Comparison of ENCODE assay signal across 26 cellular contexts in the genomic region with DNA sequence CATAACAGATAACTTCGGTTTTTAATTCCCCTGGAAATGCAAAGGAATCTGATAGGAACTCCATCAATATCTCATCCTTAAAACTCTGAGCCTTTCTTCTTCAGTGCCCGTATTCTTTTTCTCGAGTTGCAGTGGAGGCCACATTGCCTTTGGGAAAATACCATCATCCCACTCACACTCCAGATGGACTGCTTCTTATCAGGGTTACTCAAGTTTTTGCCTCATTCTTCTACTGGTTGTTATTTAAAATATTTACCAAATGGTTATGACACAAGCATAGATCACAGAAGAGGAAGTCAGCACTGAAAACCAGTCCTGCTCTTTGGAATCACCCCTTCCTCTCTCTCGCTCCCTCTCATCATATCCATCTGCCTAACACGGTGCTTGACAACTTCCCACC.
A peak's percentile ranks its signal among the peaks of the same experiment; 100 is the strongest.
DNase-seq lines count a peak whose midpoint lies in the region; ATAC-seq and TF ChIP-seq lines count a peak whose summit lies in the region.
"Had no signal": no experiment of that assay in that cellular context is flagged by ENCODE, and none has a peak within 500 bp of the region (broad histone marks: within the 10 kb centered on the region; RNA-seq: fewer than 3 reads in every experiment).

No MANE protein-coding gene starts in this region.

- no peak overlapping the region for H3K27ac Mint-ChIP-seq in CD8-positive, alpha-beta memory T cell
- H3K27ac Mint-ChIP-seq in natural killer cell treated with Interleukin-12 subunit alpha and Interleukin-12 subunit beta and Interleukin-15 and Interleukin-18, amount 100 ng/mL, for 72 hours = no peak overlapping the region
- H3K27ac Mint-ChIP-seq: CD4-positive, alpha-beta T cell; GM23338 had no signal

- TF ChIP-seq CTCF in IMR-90 (conservative IDR thresholded peaks at IDR 0.05; ENCODE audit: low read depth, low read length) = no peak
- no peak for TF ChIP-seq CTCF in fibroblast of lung (conservative IDR thresholded peaks at IDR 0.05 in 1 of 2, IDR thresholded peaks at IDR 0.05 in 1 of 2; ENCODE audit: low read depth in 1 of 2, low read length in 2 of 2)
- TF ChIP-seq CTCF in sigmoid colon (IDR thresholded peaks at IDR 0.05) = no peak

- H2AFZ ChIP-seq in IMR-90 (replicated peaks; ENCODE audit: low read length, poor library complexity) (no peak overlapping the region), fibroblast of lung (ENCODE audit: low read length) (no peak overlapping the region), mesenchymal stem cell (ENCODE audit: low read depth, low read length) (no peak overlapping the region)
- H2AFZ ChIP-seq: GM23338 had no signal

- no peak overlapping the region for H3K18ac ChIP-seq in IMR-90 (ENCODE audit: low read depth, low read length)
- H3K18ac ChIP-seq in mesenchymal stem cell (ENCODE audit: low read depth in 1 of 2, low read length in 2 of 2) = peak overlapping the region in 1 of 2 experiments; percentile 48

- H4K20me1 ChIP-seq in IMR-90 (ENCODE audit: insufficient read depth, low read length) = no peaks in the 10 kb centered on the region
- H4K20me1 ChIP-seq in fibroblast of lung (ENCODE audit: control insufficient read depth, extremely low read depth, insufficient read depth, low read length) = no peaks in the 10 kb centered on the region
- H4K20me1 ChIP-seq: BLaER1 treated with 17β-estradiol and CSF1 and Interleukin-3, amounts not matched to agents 10 nM and 100 nM had no signal

- H2BK5ac ChIP-seq in IMR-90 (ENCODE audit: low read depth, low read length, poor library complexity, severe bottlenecking) (no peak overlapping the region), mesenchymal stem cell (ENCODE audit: low read depth, low read length, poor library complexity, severe bottlenecking) (no peak overlapping the region)

- POLR2A ChIA-PET in IMR-90 (lab: Charles Lee; ENCODE audit: unreplicated experiment) = no interaction called here
- POLR2A ChIA-PET in CD8-positive, alpha-beta memory T cell (lab: Charles Lee) = no interaction called here

- peak; percentile 88 for ATAC-seq in IMR-90 (ENCODE audit: low read depth)
- no peak for ATAC-seq in natural killer cell treated with Interleukin-12 subunit alpha and Interleukin-12 subunit beta and Interleukin-15 and Interleukin-18, amount 100 ng/mL, for 72 hours
- ATAC-seq: GM23338, Panc1 had no signal

- peaks cover 7 to 34% (median 12%) of the 10 kb centered on the region in 5 donors for H3K9me3 Mint-ChIP-seq in CD8-positive, alpha-beta memory T cell
- peaks cover 19% of the 10 kb centered on the region for H3K9me3 Mint-ChIP-seq in natural killer cell treated with Interleukin-12 subunit alpha and Interleukin-12 subunit beta and Interleukin-15 and Interleukin-18, amount 100 ng/mL, for 72 hours

- H3K4me2 ChIP-seq in IMR-90 (ENCODE audit: low read depth, low read length) = no peak overlapping the region
- no peak overlapping the region for H3K4me2 ChIP-seq in fibroblast of lung (ENCODE audit: extremely low read depth, insufficient read depth, low read length)
- no peak overlapping the region for H3K4me2 ChIP-seq in mesenchymal stem cell (ENCODE audit: low read length, poor library complexity, severe bottlenecking)
- H3K4me2 ChIP-seq: BLaER1 treated with 17β-estradiol and CSF1 and Interleukin-3, amounts not matched to agents 10 nM and 100 nM; GM23338 had no signal

- no CpG with 5 or more reads among the region's 5 CpGs for WGBS in IMR-90 (ENCODE audit: extremely low coverage in 2 of 2, insufficient read length in 1 of 2), 2 experiments
- WGBS in mesenchymal stem cell = 84% methylated on average over 5 of the region's 5 CpGs
- WGBS in sigmoid colon, 2 donors = 75 to 79% methylated on average over 5 of the region's 5 CpGs

- H2BK15ac ChIP-seq in IMR-90 (ENCODE audit: low read depth, low read length) (no peak overlapping the region; the same call in 2 of the 3 replicates), mesenchymal stem cell (ENCODE audit: low read depth, poor library complexity, severe bottlenecking) (no peak overlapping the region)

- no peak overlapping the region for H3K9ac ChIP-seq in IMR-90 (ENCODE audit: low read depth, low read length)
- no peak overlapping the region for H3K9ac ChIP-seq in fibroblast of lung (ENCODE audit: insufficient read depth, low read length)
- no peak overlapping the region for H3K9ac ChIP-seq in mesenchymal stem cell (ENCODE audit: low read length)
- H3K9ac ChIP-seq: BLaER1 treated with 17β-estradiol and CSF1 and Interleukin-3, amounts not matched to agents 10 nM and 100 nM had no signal

- no peak overlapping the region for H2BK12ac ChIP-seq in mesenchymal stem cell (ENCODE audit: low read length in 2 of 2)

- H3K4ac ChIP-seq in IMR-90 (ENCODE audit: low read depth, low read length) (no peak overlapping the region), mesenchymal stem cell (ENCODE audit: low read depth in 1 of 2, low read length in 2 of 2) (no peak overlapping the region)

- H2BK120ac ChIP-seq in IMR-90 (ENCODE audit: low read depth, low read length) (no peak overlapping the region), mesenchymal stem cell (ENCODE audit: low read depth, low read length) (no peak overlapping the region)

- TF ChIP-seq RAD21 in IMR-90 (IDR thresholded peaks at IDR 0.05; ENCODE audit: low read length) = no peak

- dilution Hi-C loops in IMR-90 (cut with HindIII; ENCODE audit: low sequenced_read_pairs, unreplicated experiment) = no loop called here

- no peaks in the 10 kb centered on the region for H3K79me2 ChIP-seq in fibroblast of lung (ENCODE audit: control insufficient read depth, insufficient read depth, low read length)

- intact Hi-C loops in IMR-90 (cut with micrococcal nuclease) = no loop called here
- intact Hi-C loops in sigmoid colon (cut with DNase I) = no loop called here

- CTCF ChIA-PET in IMR-90 (lab: Yijun Ruan, JAX) = no interaction called here
- CTCF ChIA-PET in CD8-positive, alpha-beta memory T cell (lab: Charles Lee) = no interaction called here

- no peak for TF ChIP-seq EP300 in sigmoid colon (IDR thresholded peaks at IDR 0.05)

- H4K8ac ChIP-seq in IMR-90 (ENCODE audit: low read depth in 2 of 2, low read length in 2 of 2) (no peak overlapping the region), mesenchymal stem cell (ENCODE audit: low read length) (no peak overlapping the region)

- no peak overlapping the region for H2AK9ac ChIP-seq in IMR-90 (replicated peaks; ENCODE audit: low read depth, low read length, poor library complexity)

- no peak overlapping the region for H3K4me3 Mint-ChIP-seq in CD8-positive, alpha-beta memory T cell
- H3K4me3 Mint-ChIP-seq in natural killer cell treated with Interleukin-12 subunit alpha and Interleukin-12 subunit beta and Interleukin-15 and Interleukin-18, amount 100 ng/mL, for 72 hours = no peak overlapping the region
- H3K4me3 Mint-ChIP-seq: CD4-positive, alpha-beta T cell; GM23338 had no signal

- H3K4me1 Mint-ChIP-seq in CD8-positive, alpha-beta memory T cell = no peaks in the 10 kb centered on the region
- no peaks in the 10 kb centered on the region for H3K4me1 Mint-ChIP-seq in natural killer cell treated with Interleukin-12 subunit alpha and Interleukin-12 subunit beta and Interleukin-15 and Interleukin-18, amount 100 ng/mL, for 72 hours (ENCODE audit: low read depth in 2 of 2)
- H3K4me1 Mint-ChIP-seq: GM23338 had no signal

- no peaks in the 10 kb centered on the region for H3K36me3 Mint-ChIP-seq in CD8-positive, alpha-beta memory T cell
- peaks cover 14% of the 10 kb centered on the region for H3K36me3 Mint-ChIP-seq in natural killer cell treated with Interleukin-12 subunit alpha and Interleukin-12 subunit beta and Interleukin-15 and Interleukin-18, amount 100 ng/mL, for 72 hours

- H3K79me1 ChIP-seq in IMR-90 (ENCODE audit: low read depth in 1 of 2, low read length in 2 of 2) (no peaks in the 10 kb centered on the region), mesenchymal stem cell (replicated peaks; ENCODE audit: low read length, poor library complexity, severe bottlenecking) (no peaks in the 10 kb centered on the region)

- no peaks in the 10 kb centered on the region for H3K4me1 ChIP-seq in IMR-90 (ENCODE audit: control insufficient read depth, insufficient read depth, low read length)
- H3K4me1 ChIP-seq in fibroblast of lung (ENCODE audit: control insufficient read depth, extremely low read depth, insufficient read depth, low read length) = no peaks in the 10 kb centered on the region
- H3K4me1 ChIP-seq in mesenchymal stem cell (ENCODE audit: control insufficient read depth, insufficient read depth, low read depth, low read length) = no peaks in the 10 kb centered on the region
- no peaks in the 10 kb centered on the region for H3K4me1 ChIP-seq in sigmoid colon
- H3K4me1 ChIP-seq in CD8-positive, alpha-beta memory T cell (ENCODE audit: insufficient read depth, low read length) = no peaks in the 10 kb centered on the region
- H3K4me1 ChIP-seq: HAP-1 had no signal

- H2AK5ac ChIP-seq in IMR-90 (ENCODE audit: low read depth, low read length) = no peak overlapping the region
- no peak overlapping the region for H2AK5ac ChIP-seq in mesenchymal stem cell (ENCODE audit: low read length, severe bottlenecking)

- no TSS peak for BruUV-seq in IMR-90 (replicated peaks; lab: Mats Ljungman, UMichigan)

- TF ChIP-seq POLR2A in IMR-90 (IDR thresholded peaks at IDR 0.05; ENCODE audit: low read depth, low read length) = no peak
- TF ChIP-seq POLR2A in sigmoid colon (IDR thresholded peaks at IDR 0.05) = no peak

- no peak overlapping the region for H3K23ac ChIP-seq in IMR-90 (ENCODE audit: low read depth, low read length)
- H3K23ac ChIP-seq in mesenchymal stem cell (ENCODE audit: low read length in 2 of 2) = no peak overlapping the region

- H2BK20ac ChIP-seq in IMR-90 (ENCODE audit: low read depth, low read length) = no peak overlapping the region

- H3K36me3 ChIP-seq in IMR-90 (ENCODE audit: control insufficient read depth, insufficient read depth, low read length) (no peaks in the 10 kb centered on the region), fibroblast of lung (ENCODE audit: control insufficient read depth, insufficient read depth, low read length) (no peaks in the 10 kb centered on the region), mesenchymal stem cell (ENCODE audit: control insufficient read depth in 1 of 2, insufficient read depth in 2 of 2, low read depth in 1 of 2, low read length in 2 of 2) (no peaks in the 10 kb centered on the region), sigmoid colon (no peaks in the 10 kb centered on the region)
- H3K36me3 ChIP-seq in CD8-positive, alpha-beta memory T cell (ENCODE audit: insufficient read depth, low read length) = no peaks in the 10 kb centered on the region
- H3K36me3 ChIP-seq: BLaER1 treated with 17β-estradiol and CSF1 and Interleukin-3, amounts not matched to agents 10 nM and 100 nM; HAP-1; MG63 had no signal

- DNase-seq in IMR-90 (peak; percentile 46), amniotic epithelial cell (ENCODE audit: low read depth) (peak; percentile 86), fibroblast of lung (ENCODE audit: low read depth in 2 of 2) (peak; percentile 29 to 44), mesenchymal stem cell (peak; percentile 8), sigmoid colon (no peak), DMS79 treated with DMSO at 0.1 percent for 48 hours (lab: John Stamatoyannopoulos, UW) (no peak)
- DNase-seq in CD8-positive, alpha-beta memory T cell = no peak
- DNase-seq in natural killer cell treated with Interleukin-12 subunit alpha and Interleukin-12 subunit beta and Interleukin-15 and Interleukin-18, amount 100 ng/mL, for 72 hours (ENCODE audit: low spot score) = no peak
- DNase-seq: CD4-positive, alpha-beta T cell; COR-L47; EL; KBM-7; MG63; NCI-H1105 treated with DMSO at 0.1 percent for 48 hours; NCI-H146; NCI-H1930; NCI-H2107; NCI-H446; NCI-H524 treated with DMSO at 0.1 percent for 48 hours; NCI-H774; SIG-M5 had no signal

- H3K4me3 ChIP-seq in IMR-90 (ENCODE audit: insufficient read depth, low read depth, low read length) (no peak overlapping the region), fibroblast of lung (replicated peaks in 1 of 4; ENCODE audit: control extremely low read depth in 1 of 4, insufficient read depth in 1 of 4, low read depth in 3 of 4, low read length in 4 of 4) (no peak overlapping the region), mesenchymal stem cell (ENCODE audit: insufficient read depth in 1 of 2, low read depth in 1 of 2, low read length in 2 of 2) (no peak overlapping the region), sigmoid colon (no peak overlapping the region)
- no peak overlapping the region for H3K4me3 ChIP-seq in CD8-positive, alpha-beta memory T cell (ENCODE audit: low read length)
- H3K4me3 ChIP-seq: BLaER1 treated with 17β-estradiol and CSF1 and Interleukin-3, amounts not matched to agents 10 nM and 100 nM; GM23338; HAP-1; MG63; SK-N-MC had no signal

- H3K9me3 ChIP-seq in IMR-90 (ENCODE audit: control insufficient read depth, insufficient read depth, low read length) = no peaks in the 10 kb centered on the region
- H3K9me3 ChIP-seq in fibroblast of lung (ENCODE audit: control insufficient read depth, insufficient read depth, low read depth, low read length) = no peaks in the 10 kb centered on the region
- H3K9me3 ChIP-seq in mesenchymal stem cell (ENCODE audit: control insufficient read depth, low read length) = peaks cover 6% of the 10 kb centered on the region
- no peaks in the 10 kb centered on the region for H3K9me3 ChIP-seq in sigmoid colon
- H3K9me3 ChIP-seq in CD8-positive, alpha-beta memory T cell (ENCODE audit: low read length) = no peaks in the 10 kb centered on the region
- H3K9me3 ChIP-seq: HAP-1, MG63 had no signal

- H3K9me1 ChIP-seq in IMR-90 (ENCODE audit: insufficient read depth, low read length) = no peaks in the 10 kb centered on the region

- H3K27ac ChIP-seq in IMR-90 (ENCODE audit: insufficient read depth, low read length) (no peak overlapping the region), fibroblast of lung (ENCODE audit: insufficient read depth, low read length) (no peak overlapping the region), mesenchymal stem cell (ENCODE audit: low read length, poor library complexity, severe bottlenecking) (no peak overlapping the region), sigmoid colon (no peak overlapping the region)
- H3K27ac ChIP-seq in CD8-positive, alpha-beta memory T cell (ENCODE audit: low read depth, low read length) = no peak overlapping the region
- H3K27ac ChIP-seq: BLaER1 treated with 17β-estradiol and CSF1 and Interleukin-3, amounts not matched to agents 10 nM and 100 nM; SK-N-MC had no signal

- H3K27me3 ChIP-seq in IMR-90 (ENCODE audit: control insufficient read depth, insufficient read depth, low read length) (no peaks in the 10 kb centered on the region), fibroblast of lung (ENCODE audit: control insufficient read depth, insufficient read depth, low read length) (no peaks in the 10 kb centered on the region), mesenchymal stem cell (ENCODE audit: control insufficient read depth in 1 of 2, insufficient read depth in 1 of 2, low read length in 2 of 2) (no peaks in the 10 kb centered on the region), sigmoid colon (no peaks in the 10 kb centered on the region)
- no peaks in the 10 kb centered on the region for H3K27me3 ChIP-seq in CD8-positive, alpha-beta memory T cell (ENCODE audit: insufficient read depth, low read length, poor library complexity, severe bottlenecking)
- H3K27me3 ChIP-seq: BLaER1 treated with 17β-estradiol and CSF1 and Interleukin-3, amounts not matched to agents 10 nM and 100 nM; MG63 had no signal

- no peaks in the 10 kb centered on the region for H3K27me3 Mint-ChIP-seq in CD8-positive, alpha-beta memory T cell
- no peaks in the 10 kb centered on the region for H3K27me3 Mint-ChIP-seq in natural killer cell treated with Interleukin-12 subunit alpha and Interleukin-12 subunit beta and Interleukin-15 and Interleukin-18, amount 100 ng/mL, for 72 hours
- H3K27me3 Mint-ChIP-seq: CD4-positive, alpha-beta T cell had no signal

- H4K91ac ChIP-seq in IMR-90 (ENCODE audit: insufficient read depth, low read depth, low read length) (no peak overlapping the region), mesenchymal stem cell (ENCODE audit: low read length) (no peak overlapping the region)

- no peak overlapping the region for H4K5ac ChIP-seq in IMR-90 (ENCODE audit: low read depth, low read length)

- H3K14ac ChIP-seq in IMR-90 (replicated peaks; ENCODE audit: low read depth, low read length) (no peak overlapping the region), mesenchymal stem cell (ENCODE audit: low read length in 2 of 2) (no peak overlapping the region)

- in situ Hi-C loops in IMR-90 (cut with MboI; ENCODE audit: low sequenced_read_pairs) = no loop called here

- H3K56ac ChIP-seq in IMR-90 (ENCODE audit: extremely low read depth, insufficient read depth, low read length) = no peak overlapping the region

Comparison
In these comparisons a context has a peak if more than half of its experiments do, and no peak if none do; other contexts are left out.
1. DNase-seq: peak in IMR-90 (single experiment), amniotic epithelial cell (single experiment), fibroblast of lung (2 of 2) and mesenchymal stem cell (single experiment); none in sigmoid colon (single experiment), DMS79 treated with DMSO at 0.1 percent for 48 hours (single experiment), CD8-positive, alpha-beta memory T cell (0 of 5) and natural killer cell treated with Interleukin-12 subunit alpha and Interleukin-12 subunit beta and Interleukin-15 and Interleukin-18, amount 100 ng/mL, for 72 hours (single experiment).